28 cellular contexts compared by ENCODE assay signal in genomic region chr22:16925407-16925966, GRCh38.
"Had no signal": no experiment of that assay in that cellular context is flagged by ENCODE, and none has a peak within 500 bp of the region (broad histone marks: within the 10 kb centered on the region; RNA-seq: fewer than 3 reads in every experiment).

No MANE protein-coding gene starts in this region.

- H3K9me3 ChIP-seq: ovary, psoas muscle, spleen, suprapubic skin, testis, tibial artery, transverse colon, upper lobe of right lung, uterus had no signal

- H3K4me3 ChIP-seq: neural progenitor cell, ovary, psoas muscle, skin epidermis, smooth muscle cell, spleen, suprapubic skin, testis, tibial artery, transverse colon, upper lobe of right lung, uterus had no signal

- ATAC-seq: natural killer cell; psoas muscle; right cardiac atrium; sciatic nerve; stimulated activated memory B cell treated with anti-CD40 and anti-IgM and Interleukin-4, amounts not matched to agents 10 μg/mL and 1 μg/mL and 100 μg/mL, for 72 hours; stimulated activated naive CD8-positive, alpha-beta T cell treated with anti-CD3 and anti-CD28 coated beads, Interleukin-15, amount 100 ng/mL, for 72 hours; stimulated activated naive CD8-positive, alpha-beta T cell treated with anti-CD3 and anti-CD28 coated beads, Interleukin-15, Interleukin-2, amounts not matched to agents 100 U/mL and 50 U/mL, for 24 hours; upper lobe of right lung had no signal

- H3K27me3 ChIP-seq: ovary, testis, uterus had no signal

- H3K4me1 ChIP-seq: neural progenitor cell, parathyroid adenoma, psoas muscle, spleen, suprapubic skin, testis, tibial artery, transverse colon, upper lobe of right lung, uterus had no signal

- H3K9ac ChIP-seq: neural progenitor cell, parathyroid adenoma had no signal

- H3K36me3 ChIP-seq: neural progenitor cell, ovary, spleen, suprapubic skin, tibial artery, transverse colon, upper lobe of right lung, uterus had no signal

- H3K4me2 ChIP-seq: neural progenitor cell, smooth muscle cell had no signal

- H2AFZ ChIP-seq: neural progenitor cell, parathyroid adenoma had no signal

- H3K79me2 ChIP-seq: parathyroid adenoma had no signal

- H3K27ac ChIP-seq: neural progenitor cell, ovary, parathyroid adenoma, psoas muscle, skin epidermis, spleen, suprapubic skin, testis, tibial artery, transverse colon, upper lobe of right lung, uterus had no signal

- DNase-seq: natural killer cell; occipital lobe; ovary; posterior cingulate gyrus; psoas muscle; right cardiac atrium; spleen; stimulated activated CD4-positive, alpha-beta T cell treated with anti-CD3 and anti-CD28 coated beads, Interleukin-12 subunit alpha, Interleukin-12 subunit beta, amount 100 ng/mL, for 4 hours; stimulated activated CD4-positive, alpha-beta T cell treated with anti-CD3 and anti-CD28 coated beads, Interleukin-1b, Interleukin-23, amount 100 ng/mL, for 48 hours; stimulated activated CD4-positive, alpha-beta T cell treated with anti-CD3 and anti-CD28 coated beads, Interleukin-4, amount 100 ng/mL, for 1 hour; stimulated activated CD4-positive, alpha-beta T cell treated with anti-CD3 and anti-CD28 coated beads, Interleukin-4, amount 100 ng/mL, for 4 hours; stimulated activated CD8-positive, alpha-beta memory T cell treated with anti-CD3 and anti-CD28 coated beads, Interleukin-4, amount 100 ng/mL, for 48 hours; stimulated activated naive CD4-positive, alpha-beta T cell; stimulated activated naive CD8-positive, alpha-beta T cell treated with anti-CD3 and anti-CD28 coated beads, Interleukin-15, amount 100 ng/mL, for 72 hours; stimulated activated naive CD8-positive, alpha-beta T cell treated with anti-CD3 and anti-CD28 coated beads, Interleukin-15, Interleukin-2, amounts not matched to agents 100 U/mL and 50 U/mL, for 24 hours; substantia nigra; testis; tibial artery; transverse colon; upper lobe of right lung; uterus had no signal
